Comparison of ENCODE assay signal across 8 cellular contexts in genomic region chr21:42309753-42310213, GRCh38.
DNase-seq lines count a peak whose midpoint lies in the region; ATAC-seq and TF ChIP-seq lines count a peak whose summit lies in the region.

No MANE protein-coding gene starts in this region.

- in situ Hi-C loops in T47D (cut with HindIII; ENCODE audit: low pct_unique_long_range_greater_than_20kb, low sequenced_read_pairs) = no loop called here

- H3K27ac ChIP-seq in VCaP = peak overlapping the region; percentile 11; the same call in 1 of the 2 replicates

- TF ChIP-seq CTCF in GM12865 (IDR thresholded peaks at IDR 0.05; ENCODE audit: insufficient read depth, low read depth, low read length, missing control alignments) = peak; percentile 83
- peak; percentile 98 for TF ChIP-seq CTCF in VCaP (conservative IDR thresholded peaks at IDR 0.05)

- peak; percentile 46 for DNase-seq in GM12865 (ENCODE audit: low read depth)
- peak; percentile 45 for DNase-seq in NCI-H1105 treated with DMSO at 0.1 percent for 48 hours (lab: John Stamatoyannopoulos, UW)
- peak; percentile 56 to 66 for DNase-seq in T47D (ENCODE audit: low read depth in 1 of 2, low spot score in 1 of 2)
- peak; percentile 82 for DNase-seq in islet precursor cell
- peak; percentile 43 for DNase-seq in stimulated activated CD4-positive, alpha-beta T cell treated with anti-CD3 and anti-CD28 coated beads, Interleukin-2, amount 100 ng/mL, for 4 hours (ENCODE audit: low read depth)

- ATAC-seq in HG03095 (IDR thresholded peaks at IDR 0.05; ENCODE audit: unreplicated experiment) (no peak), HG03469 (IDR thresholded peaks at IDR 0.05; ENCODE audit: unreplicated experiment) (no peak)

- H3K4me3 ChIP-seq in GM12865 (ENCODE audit: low read depth, low read length) = no peak overlapping the region
